In genomic region chr13:35994131-35994966, GRCh38 we compare ENCODE assay signal across 11 cellular contexts.
A peak's percentile ranks its signal among the peaks of the same experiment; 100 is the strongest.
DNase-seq lines count a peak whose midpoint lies in the region; ATAC-seq and TF ChIP-seq lines count a peak whose summit lies in the region.
"Had no signal": no experiment of that assay in that cellular context is flagged by ENCODE, and none has a peak within 500 bp of the region (broad histone marks: within the 10 kb centered on the region; RNA-seq: fewer than 3 reads in every experiment).

No MANE protein-coding gene starts in this region.

- in situ Hi-C loops in brain microvascular endothelial cell (cut with HindIII; ENCODE audit: low pct_ligation_motif_present, low sequenced_read_pairs) = no loop called here

- H3K4me3 ChIP-seq in AG10803 (ENCODE audit: low read length) = no peak overlapping the region
- no peak overlapping the region for H3K4me3 ChIP-seq in brain microvascular endothelial cell (ENCODE audit: low read depth, low read length)

- H3K27ac ChIP-seq in brain microvascular endothelial cell = peak overlapping the region; percentile 87

- peaks cover 71% of the 10 kb centered on the region for H3K4me1 Mint-ChIP-seq in mesothelial cell of epicardium

- no peaks in the 10 kb centered on the region for H3K36me3 Mint-ChIP-seq in mesothelial cell of epicardium

- H3K27ac Mint-ChIP-seq in mesothelial cell of epicardium = peak overlapping the region; percentile 89
- H3K27ac Mint-ChIP-seq: endodermal cell had no signal

- no peaks in the 10 kb centered on the region for H3K27me3 ChIP-seq in brain microvascular endothelial cell (replicated peaks)

- H3K4me3 Mint-ChIP-seq in mesothelial cell of epicardium = no peak overlapping the region
- H3K4me3 Mint-ChIP-seq: endodermal cell, neural crest cell had no signal

- H3K36me3 ChIP-seq in brain microvascular endothelial cell (replicated peaks) = no peaks in the 10 kb centered on the region

- TF ChIP-seq CTCF in AG10803 (conservative IDR thresholded peaks at IDR 0.05; ENCODE audit: low read length) (no peak), brain microvascular endothelial cell (IDR thresholded peaks at IDR 0.05; ENCODE audit: low read depth, low read length, missing control alignments) (no peak), mesothelial cell of epicardium (IDR thresholded peaks at IDR 0.05; ENCODE audit: unreplicated experiment) (no peak)

- H3K27me3 Mint-ChIP-seq in mesothelial cell of epicardium (ENCODE audit: low read depth) = no peaks in the 10 kb centered on the region

- DNase-seq in AG10803 (ENCODE audit: low read depth) (peak; percentile 93), NCI-H1930 (lab: John Stamatoyannopoulos, UW) (peak; percentile 91 to 93), brain microvascular endothelial cell (peak; percentile 94), mesothelial cell of epicardium (ENCODE audit: low spot score in 2 of 2, unreplicated experiment in 2 of 2) (no peak), putamen (ENCODE audit: low spot score) (no peak)
- DNase-seq in stimulated activated CD4-positive, alpha-beta T cell treated with anti-CD3 and anti-CD28 coated beads, Interleukin-12 subunit alpha, Interleukin-12 subunit beta, amount 100 ng/mL, for 4 hours = no peak
- DNase-seq in activated CD8-positive, alpha-beta memory T cell treated with anti-CD3 and anti-CD28 coated beads, Interleukin-2, amount 50 U/mL, for 4 hours = no peak
- DNase-seq: activated CD8-positive, alpha-beta memory T cell treated with anti-CD3 and anti-CD28 coated beads for 24 hours; endodermal cell had no signal

- no peak for ATAC-seq in GM19395 (IDR thresholded peaks at IDR 0.05; ENCODE audit: unreplicated experiment)

- no peaks in the 10 kb centered on the region for H3K9me3 Mint-ChIP-seq in mesothelial cell of epicardium
- H3K9me3 Mint-ChIP-seq: endodermal cell had no signal

Comparison
In these comparisons a context has a peak if more than half of its experiments do, and no peak if none do; other contexts are left out.
1. DNase-seq: peak in AG10803 (single experiment), NCI-H1930 (2 of 2) and brain microvascular endothelial cell (single experiment); none in mesothelial cell of epicardium (0 of 2), stimulated activated CD4-positive, alpha-beta T cell treated with anti-CD3 and anti-CD28 coated beads, Interleukin-12 subunit alpha, Interleukin-12 subunit beta, amount 100 ng/mL, for 4 hours (single experiment), putamen (single experiment) and activated CD8-positive, alpha-beta memory T cell treated with anti-CD3 and anti-CD28 coated beads, Interleukin-2, amount 50 U/mL, for 4 hours (single experiment).